Comparison of ENCODE assay signal across 8 cellular contexts in the genomic region with DNA sequence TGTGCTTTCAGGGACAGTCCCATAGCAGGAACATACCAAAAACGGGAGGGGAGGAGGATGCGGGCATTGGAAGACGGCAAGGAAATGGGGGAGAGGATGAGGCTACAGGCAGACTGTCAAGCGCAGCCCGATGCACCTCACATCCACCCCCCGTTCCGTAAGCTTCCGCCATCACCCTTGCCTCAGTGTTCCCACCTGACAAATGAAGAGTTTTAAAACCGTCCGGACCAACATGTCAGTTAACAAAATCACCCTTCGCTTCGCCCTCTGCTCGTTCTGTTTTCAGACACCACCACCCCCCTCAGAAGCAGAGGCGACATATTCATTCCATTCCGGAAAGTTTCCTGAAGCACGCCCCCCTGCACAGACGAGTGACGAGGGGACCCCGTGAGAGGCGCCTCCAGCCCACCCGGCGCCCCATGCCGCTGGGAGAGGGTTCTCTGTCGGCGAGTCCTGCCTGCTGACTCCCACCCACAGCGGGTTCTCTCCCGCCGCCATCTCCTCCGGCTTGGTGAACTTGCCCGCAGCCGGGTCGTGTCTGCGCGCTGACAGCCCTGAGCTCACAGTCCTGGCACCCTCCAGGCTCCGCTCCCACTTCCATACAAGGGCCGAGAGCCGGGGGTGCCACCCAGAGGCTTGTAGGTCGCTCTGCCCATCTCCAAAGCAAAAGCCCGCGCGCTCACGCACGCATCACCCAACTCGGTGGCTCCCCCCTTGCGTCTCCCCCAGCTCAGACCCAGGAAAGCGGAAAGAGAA. TPM values are rescaled to one million over a fixed set of nuclear protein-coding genes. Genes with fewer than 3 reads are reported as not detected.
DNase-seq lines count a peak whose midpoint lies in the region; FAIRE-seq and TF ChIP-seq lines count a peak whose summit lies in the region.
"Had no signal": no experiment of that assay in that cellular context is flagged by ENCODE, and none has a peak within 500 bp of the region (broad histone marks: within the 10 kb centered on the region; RNA-seq: fewer than 3 reads in every experiment).

No MANE protein-coding gene starts in this region.

- H3K27me3 Mint-ChIP-seq in activated naive CD4-positive, alpha-beta T cell treated with anti-CD3 and anti-CD28 coated beads, Interleukin-2, amount 50 U/mL, for 24 hours, result peaks cover 4% of the 10 kb centered on the region

- H3K4me1 Mint-ChIP-seq in activated naive CD4-positive, alpha-beta T cell treated with anti-CD3 and anti-CD28 coated beads, Interleukin-2, amount 50 U/mL, for 24 hours, result peaks cover 46% of the 10 kb centered on the region

- peak; percentile 84 for DNase-seq in NCI-H526 treated with DMSO at 0.1 percent for 48 hours (lab: John Stamatoyannopoulos, UW)
- DNase-seq in stimulated activated naive CD4-positive, alpha-beta T cell (lab: John Stamatoyannopoulos, UW), result peak in 4 of 6 experiments; percentile 16 to 46 (median 27)
- DNase-seq in dermis blood vessel endothelial cell, result no peak
- no peak for DNase-seq in NCI-H1930 (lab: John Stamatoyannopoulos, UW)
- no peak for DNase-seq in H54 (ENCODE audit: insufficient read length, low spot score)

- FAIRE-seq in H54 (lab: Jason Lieb, UNC), result no peak

- peaks cover 9% of the 10 kb centered on the region for H3K27me3 ChIP-seq in layer of hippocampus (ENCODE audit: control insufficient read depth, insufficient read depth, low read length)

- TF ChIP-seq POLR2A in H54 (IDR thresholded peaks at IDR 0.05; ENCODE audit: low read depth, low read length), result no peak

- H3K27ac Mint-ChIP-seq in activated naive CD4-positive, alpha-beta T cell treated with anti-CD3 and anti-CD28 coated beads, Interleukin-2, amount 50 U/mL, for 24 hours, result peak overlapping the region; percentile 55

- peak overlapping the region; percentile 52 for H3K27ac ChIP-seq in layer of hippocampus (ENCODE audit: low read depth, low read length)

- H3K9me3 Mint-ChIP-seq in activated naive CD4-positive, alpha-beta T cell treated with anti-CD3 and anti-CD28 coated beads, Interleukin-2, amount 50 U/mL, for 24 hours, result no peaks in the 10 kb centered on the region

- H3K4me3 Mint-ChIP-seq in activated naive CD4-positive, alpha-beta T cell treated with anti-CD3 and anti-CD28 coated beads, Interleukin-2, amount 50 U/mL, for 24 hours, result peak overlapping the region; percentile 91

- H3K36me3 Mint-ChIP-seq in activated naive CD4-positive, alpha-beta T cell treated with anti-CD3 and anti-CD28 coated beads, Interleukin-2, amount 50 U/mL, for 24 hours, result no peaks in the 10 kb centered on the region

RNA-seq across cellular contexts. Expression of gene IGSF9B, which starts 1.5 kb away (rescaled TPM):
- total RNA-seq in dermis blood vessel endothelial cell, result 0.05 and 0.17 TPM in 2 replicates
- total RNA-seq: dermis microvascular lymphatic vessel endothelial cell had no signal

Comparison
In these comparisons a context has a peak if more than half of its experiments do, and no peak if none do; other contexts are left out.
1. DNase-seq: peak in NCI-H526 treated with DMSO at 0.1 percent for 48 hours (single experiment) and stimulated activated naive CD4-positive, alpha-beta T cell (4 of 6); none in dermis blood vessel endothelial cell (single experiment), NCI-H1930 (0 of 2) and H54 (single experiment).